15 cellular contexts compared by ENCODE assay signal in the genomic region with DNA sequence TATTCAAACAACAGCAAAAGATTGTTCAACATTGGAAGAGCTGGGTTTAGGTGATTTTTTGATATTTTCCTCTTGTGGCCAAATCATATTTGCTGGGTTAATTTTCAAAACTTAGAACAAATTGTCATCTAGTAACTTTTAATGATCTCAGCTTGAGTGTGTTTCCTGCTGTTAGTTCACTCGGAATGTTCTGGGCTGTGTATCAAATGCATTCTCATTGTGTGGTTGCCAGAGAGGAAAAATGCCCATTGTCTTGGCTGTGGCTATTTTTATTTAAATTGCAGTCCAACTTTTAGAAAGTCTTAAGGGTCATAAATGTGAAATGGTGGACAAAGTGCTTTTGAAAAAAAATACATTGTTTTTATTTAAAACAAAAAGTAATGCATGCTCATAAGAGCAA.
DNase-seq lines count a peak whose midpoint lies in the region; ATAC-seq and TF ChIP-seq lines count a peak whose summit lies in the region.
"Had no signal": no experiment of that assay in that cellular context is flagged by ENCODE, and none has a peak within 500 bp of the region (broad histone marks: within the 10 kb centered on the region; RNA-seq: fewer than 3 reads in every experiment).

No MANE protein-coding gene starts in this region.

- WGBS in heart left ventricle, 4 donors, result 0 to 18% (median 4%) methylated on average over 1 of the region's 1 CpG

- peaks cover 13 to 54% (median 38%) of the 10 kb centered on the region in 12 donors for H3K4me1 ChIP-seq in heart left ventricle

- H3K27ac Mint-ChIP-seq in WTC11, result no peak overlapping the region
- H3K27ac Mint-ChIP-seq: type B pancreatic cell had no signal

- H3K4me3 ChIP-seq in astrocyte of the cerebellum (ENCODE audit: low read depth, low read length) (no peak overlapping the region), heart left ventricle (no peak overlapping the region)
- H3K4me3 ChIP-seq: psoas muscle had no signal

- no peak for TF ChIP-seq POLR2A in heart left ventricle (IDR thresholded peaks at IDR 0.05)

- peak; percentile 79 to 88 (median 80) for ATAC-seq in heart left ventricle
- ATAC-seq in WTC11, result no peak

- POLR2A ChIA-PET in WTC11 (lab: Charles Lee), result no interaction called here

- peak overlapping the region; percentile 50 to 85 (median 79) for H3K27ac ChIP-seq in heart left ventricle
- H3K27ac ChIP-seq: HL-60 had no signal

- H3K9me3 Mint-ChIP-seq in WTC11, result no peaks in the 10 kb centered on the region

- TF ChIP-seq CTCF in astrocyte of the cerebellum (IDR thresholded peaks at IDR 0.05; ENCODE audit: low read depth, low read length, missing control alignments) (no peak), heart left ventricle (IDR thresholded peaks at IDR 0.05) (no peak), WTC11 (IDR thresholded peaks at IDR 0.05) (no peak)

- in situ Hi-C loops in astrocyte of the cerebellum (cut with HindIII; ENCODE audit: low sequenced_read_pairs), result no loop called here

- peaks cover 64% of the 10 kb centered on the region for H3K27me3 Mint-ChIP-seq in WTC11 (ENCODE audit: low read depth)
- H3K27me3 Mint-ChIP-seq: type B pancreatic cell had no signal

- H3K4me3 Mint-ChIP-seq in WTC11, result no peak overlapping the region
- H3K4me3 Mint-ChIP-seq: type B pancreatic cell had no signal

- H3K27me3 ChIP-seq in heart left ventricle, result no peaks in the 10 kb centered on the region

- CTCF ChIA-PET in WTC11 (lab: Charles Lee), result no interaction called here

- H3K36me3 ChIP-seq in heart left ventricle, result no peaks in the 10 kb centered on the region

- intact Hi-C loops in heart left ventricle (cut with DNase I), result loop anchor here in 4 of 10 donors (5.0 to 10.0 kb wide), 7 partner anchors 43 to 435 kb away; no protein-coding TSS in a partner anchor

- H3K4me1 Mint-ChIP-seq in WTC11, result peaks cover 20% of the 10 kb centered on the region

- no peaks in the 10 kb centered on the region for H3K9me3 ChIP-seq in heart left ventricle
- H3K9me3 ChIP-seq: psoas muscle had no signal

- DNase-seq in Ammon's horn (ENCODE audit: low spot score) (peak; percentile 45), astrocyte of the cerebellum (ENCODE audit: low read depth) (peak; percentile 81), heart left ventricle (peak in 3 of 5 donors; percentile 35 to 63 (median 59)), pulmonary artery endothelial cell (ENCODE audit: low read depth, low spot score) (peak; percentile 87), UCSD-AML1 (lab: John Stamatoyannopoulos, UW; ENCODE audit: unreplicated experiment) (no peak), WTC11 (ENCODE audit: low spot score) (no peak), HuH-7.5 (ENCODE audit: low spot score) (no peak)
- no peak for DNase-seq in activated CD8-positive, alpha-beta memory T cell treated with anti-CD3 and anti-CD28 coated beads, Interleukin-2, amount 50 U/mL, for 48 hours
- DNase-seq: activated CD4-positive, CD25-positive, alpha-beta regulatory T cell; C1 segment of cervical spinal cord; central memory CD4-positive, alpha-beta T cell; GDM1; psoas muscle had no signal

- no peaks in the 10 kb centered on the region for H3K36me3 Mint-ChIP-seq in WTC11
- H3K36me3 Mint-ChIP-seq: type B pancreatic cell had no signal

TF ChIP-seq in WTC11, 78 proteins besides CTCF, POLR2A, EP300 and RAD21:
- TF ChIP-seq, protein P1, sequence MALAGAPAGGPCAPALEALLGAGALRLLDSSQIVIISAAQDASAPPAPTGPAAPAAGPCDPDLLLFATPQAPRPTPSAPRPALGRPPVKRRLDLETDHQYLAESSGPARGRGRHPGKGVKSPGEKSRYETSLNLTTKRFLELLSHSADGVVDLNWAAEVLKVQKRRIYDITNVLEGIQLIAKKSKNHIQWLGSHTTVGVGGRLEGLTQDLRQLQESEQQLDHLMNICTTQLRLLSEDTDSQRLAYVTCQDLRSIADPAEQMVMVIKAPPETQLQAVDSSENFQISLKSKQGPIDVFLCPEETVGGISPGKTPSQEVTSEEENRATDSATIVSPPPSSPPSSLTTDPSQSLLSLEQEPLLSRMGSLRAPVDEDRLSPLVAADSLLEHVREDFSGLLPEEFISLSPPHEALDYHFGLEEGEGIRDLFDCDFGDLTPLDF (CRISPR knock-in tag; IDR thresholded peaks at IDR 0.05), result no peak

Comparison
In these comparisons a context has a peak if more than half of its experiments do, and no peak if none do; other contexts are left out.
1. DNase-seq: peak in Ammon's horn (single experiment), astrocyte of the cerebellum (single experiment), heart left ventricle (3 of 5) and pulmonary artery endothelial cell (single experiment); none in UCSD-AML1 (single experiment), WTC11 (single experiment), activated CD8-positive, alpha-beta memory T cell treated with anti-CD3 and anti-CD28 coated beads, Interleukin-2, amount 50 U/mL, for 48 hours (single experiment) and HuH-7.5 (single experiment).